Comparison of ENCODE assay signal across 8 cellular contexts in the genomic region with DNA sequence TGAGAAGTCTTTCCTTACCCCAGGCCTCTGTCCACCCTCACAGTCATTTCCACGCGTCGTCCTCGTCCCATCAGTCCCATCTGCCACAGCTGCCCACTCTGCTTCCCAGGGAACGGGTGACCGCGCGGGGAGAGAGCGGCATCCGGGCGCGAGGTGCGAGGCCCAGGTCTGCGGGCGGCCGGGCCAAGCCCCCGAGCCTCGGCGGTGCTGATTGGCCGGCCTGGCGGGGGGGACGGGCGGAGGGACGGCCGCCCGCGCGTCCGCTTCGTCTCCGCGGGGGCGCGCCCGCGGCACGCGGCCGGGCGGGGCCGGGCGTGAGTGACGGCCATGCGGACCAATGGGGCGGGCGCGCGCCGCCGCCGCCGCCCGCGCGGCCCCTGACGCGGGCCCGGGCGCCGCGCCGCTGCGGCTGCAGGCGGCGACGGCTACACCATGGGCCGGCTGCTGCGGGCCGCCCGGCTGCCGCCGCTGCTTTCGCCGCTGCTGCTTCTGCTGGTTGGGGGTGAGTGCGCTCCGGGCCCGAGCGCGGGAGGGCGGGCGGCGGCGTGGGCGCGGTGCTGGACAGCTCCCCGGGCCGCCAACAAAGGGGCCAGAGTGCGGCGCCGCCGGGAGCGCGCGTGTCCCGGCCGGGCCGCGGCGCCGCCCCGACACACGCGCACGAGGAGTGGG. TPM values are rescaled to one million over a fixed set of nuclear protein-coding genes. Genes with fewer than 3 reads are reported as not detected.
A peak's percentile ranks its signal among the peaks of the same experiment; 100 is the strongest.
DNase-seq lines count a peak whose midpoint lies in the region; ATAC-seq and TF ChIP-seq lines count a peak whose summit lies in the region.

A gene with protein sequence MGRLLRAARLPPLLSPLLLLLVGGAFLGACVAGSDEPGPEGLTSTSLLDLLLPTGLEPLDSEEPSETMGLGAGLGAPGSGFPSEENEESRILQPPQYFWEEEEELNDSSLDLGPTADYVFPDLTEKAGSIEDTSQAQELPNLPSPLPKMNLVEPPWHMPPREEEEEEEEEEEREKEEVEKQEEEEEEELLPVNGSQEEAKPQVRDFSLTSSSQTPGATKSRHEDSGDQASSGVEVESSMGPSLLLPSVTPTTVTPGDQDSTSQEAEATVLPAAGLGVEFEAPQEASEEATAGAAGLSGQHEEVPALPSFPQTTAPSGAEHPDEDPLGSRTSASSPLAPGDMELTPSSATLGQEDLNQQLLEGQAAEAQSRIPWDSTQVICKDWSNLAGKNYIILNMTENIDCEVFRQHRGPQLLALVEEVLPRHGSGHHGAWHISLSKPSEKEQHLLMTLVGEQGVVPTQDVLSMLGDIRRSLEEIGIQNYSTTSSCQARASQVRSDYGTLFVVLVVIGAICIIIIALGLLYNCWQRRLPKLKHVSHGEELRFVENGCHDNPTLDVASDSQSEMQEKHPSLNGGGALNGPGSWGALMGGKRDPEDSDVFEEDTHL (plus strand): TSS at position 398 of the 669 bp plus-strand sequence. CDS start 35 bp downstream, at position 433.

- H3K9ac ChIP-seq in duodenal mucosa (ENCODE audit: low read depth in 1 of 2, low read length in 2 of 2) = peak within 1 kb of the TSS; percentile 2 to 51

- peak; percentile 42 to 48 for ATAC-seq in activated CD4-positive, CD25-positive, alpha-beta regulatory T cell treated with anti-CD3 and anti-CD28 coated beads, Interleukin-2, amount 50 U/mL, for 24 hours
- ATAC-seq in right lobe of liver (peak; percentile 76 to 87 (median 82)), HG02973 (IDR thresholded peaks at IDR 0.05; ENCODE audit: unreplicated experiment) (no peak)

- 0 out of 2 replicates have a peak within 1 kb of the TSS, but pooled peaks have one; percentile 23 for H3K4me3 ChIP-seq in WI38 (ENCODE audit: low read depth, low read length)
- H3K4me3 ChIP-seq in duodenal mucosa (ENCODE audit: low read depth in 1 of 2, low read length in 2 of 2) = peak within 1 kb of the TSS; percentile 76 to 81
- peak within 1 kb of the TSS in 1 of 3 donors; percentile 44 for H3K4me3 ChIP-seq in right lobe of liver

- WGBS in right lobe of liver (ENCODE audit: insufficient coverage, low coverage, low lambda C conversion rate, missing lambda C conversion rate) = no CpG with 5 or more reads among the region's 104 CpGs

- no peak within 1 kb of the TSS for H3K27ac ChIP-seq in duodenal mucosa (ENCODE audit: low read depth, low read length)
- no peak within 1 kb of the TSS for H3K27ac ChIP-seq in right lobe of liver

- peaks cover 10 to 15% of the 10 kb centered on the region in 2 donors for H3K4me1 ChIP-seq in duodenal mucosa (ENCODE audit: control insufficient read depth in 1 of 2, insufficient read depth in 2 of 2, low read length in 2 of 2)
- H3K4me1 ChIP-seq in right lobe of liver = peaks cover 0 to 6% (median 0%) of the 10 kb centered on the region in 4 donors

- peaks cover 3 to 17% of the 10 kb centered on the region in 2 donors for H3K27me3 ChIP-seq in duodenal mucosa (ENCODE audit: control insufficient read depth in 1 of 2, insufficient read depth in 2 of 2, low read length in 2 of 2)
- no peaks in the 10 kb centered on the region for H3K27me3 ChIP-seq in right lobe of liver

- no peaks in the 10 kb centered on the region for H3K9me3 ChIP-seq in duodenal mucosa (ENCODE audit: control insufficient read depth in 1 of 2, low read length in 2 of 2)
- H3K9me3 ChIP-seq in right lobe of liver = no peaks in the 10 kb centered on the region

- H3K36me3 ChIP-seq in duodenal mucosa (ENCODE audit: control insufficient read depth in 1 of 2, insufficient read depth in 2 of 2, low read length in 2 of 2) = no peaks in the 10 kb centered on the region
- H3K36me3 ChIP-seq in right lobe of liver = no peaks in the 10 kb centered on the region

- intact Hi-C loops in right lobe of liver (cut with DNase I) = no loop called here

- no peak for TF ChIP-seq POLR2A in right lobe of liver (IDR thresholded peaks at IDR 0.05)

- TF ChIP-seq CTCF in WI38 (IDR thresholded peaks at IDR 0.05; ENCODE audit: low read depth, low read length) (no peak), right lobe of liver (IDR thresholded peaks at IDR 0.05) (no peak)

- no peak for DNase-seq in activated CD4-positive, CD25-positive, alpha-beta regulatory T cell treated with anti-CD3 and anti-CD28 coated beads, Interleukin-2, amount 50 U/mL, for 72 hours
- DNase-seq in Kasumi-1 (lab: John Stamatoyannopoulos, UW) (peak; percentile 34 to 45), right lobe of liver (peak in 1 of 3 donors; percentile 52)
- DNase-seq in stimulated activated CD4-positive, alpha-beta T cell treated with anti-CD3 and anti-CD28 coated beads, Interleukin-4, amount 100 ng/mL, for 4 hours = peak; percentile 38 to 45

RNA-seq across cellular contexts. Expression of the gene that starts here (rescaled TPM):
- 1 to 10 TPM in 1 of 6 experiments, under 1 TPM in 5; 0.19 to 1.6 (median 0.63) TPM for total RNA-seq in right lobe of liver
